1 cellular context compared by ENCODE assay signal in the genomic region with DNA sequence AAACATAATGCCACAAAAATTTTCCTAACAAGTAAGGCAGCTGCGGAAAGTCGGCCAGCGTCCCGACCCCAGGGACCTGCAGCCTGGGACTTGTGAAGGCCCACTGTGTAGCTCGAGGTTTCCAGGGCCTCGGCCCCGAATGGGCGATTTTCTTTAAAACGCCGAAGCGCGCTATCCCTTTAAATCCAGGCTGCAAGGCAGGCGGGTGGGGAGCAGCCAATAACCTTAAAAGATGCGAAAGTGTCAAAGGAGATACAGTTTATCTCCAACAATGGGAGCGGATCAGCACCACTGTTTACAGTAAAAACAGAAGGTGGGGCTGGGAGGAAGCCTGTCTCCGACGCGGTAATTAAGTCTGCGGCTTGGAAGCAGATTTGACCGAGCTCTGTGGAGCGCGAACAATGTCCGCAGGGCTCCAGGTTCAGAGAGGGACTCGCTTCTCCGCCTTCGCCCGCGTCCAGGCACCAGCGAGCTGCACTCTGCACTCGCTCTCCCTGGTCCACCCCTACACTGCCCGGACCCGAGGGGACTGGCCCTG.
TF ChIP-seq lines count a peak whose summit lies in the region.

No MANE protein-coding gene starts in this region.

TF ChIP-seq in K562, 482 proteins besides CTCF, POLR2A, EP300 and RAD21 (continued from another document):
- TF ChIP-seq, protein P1, sequence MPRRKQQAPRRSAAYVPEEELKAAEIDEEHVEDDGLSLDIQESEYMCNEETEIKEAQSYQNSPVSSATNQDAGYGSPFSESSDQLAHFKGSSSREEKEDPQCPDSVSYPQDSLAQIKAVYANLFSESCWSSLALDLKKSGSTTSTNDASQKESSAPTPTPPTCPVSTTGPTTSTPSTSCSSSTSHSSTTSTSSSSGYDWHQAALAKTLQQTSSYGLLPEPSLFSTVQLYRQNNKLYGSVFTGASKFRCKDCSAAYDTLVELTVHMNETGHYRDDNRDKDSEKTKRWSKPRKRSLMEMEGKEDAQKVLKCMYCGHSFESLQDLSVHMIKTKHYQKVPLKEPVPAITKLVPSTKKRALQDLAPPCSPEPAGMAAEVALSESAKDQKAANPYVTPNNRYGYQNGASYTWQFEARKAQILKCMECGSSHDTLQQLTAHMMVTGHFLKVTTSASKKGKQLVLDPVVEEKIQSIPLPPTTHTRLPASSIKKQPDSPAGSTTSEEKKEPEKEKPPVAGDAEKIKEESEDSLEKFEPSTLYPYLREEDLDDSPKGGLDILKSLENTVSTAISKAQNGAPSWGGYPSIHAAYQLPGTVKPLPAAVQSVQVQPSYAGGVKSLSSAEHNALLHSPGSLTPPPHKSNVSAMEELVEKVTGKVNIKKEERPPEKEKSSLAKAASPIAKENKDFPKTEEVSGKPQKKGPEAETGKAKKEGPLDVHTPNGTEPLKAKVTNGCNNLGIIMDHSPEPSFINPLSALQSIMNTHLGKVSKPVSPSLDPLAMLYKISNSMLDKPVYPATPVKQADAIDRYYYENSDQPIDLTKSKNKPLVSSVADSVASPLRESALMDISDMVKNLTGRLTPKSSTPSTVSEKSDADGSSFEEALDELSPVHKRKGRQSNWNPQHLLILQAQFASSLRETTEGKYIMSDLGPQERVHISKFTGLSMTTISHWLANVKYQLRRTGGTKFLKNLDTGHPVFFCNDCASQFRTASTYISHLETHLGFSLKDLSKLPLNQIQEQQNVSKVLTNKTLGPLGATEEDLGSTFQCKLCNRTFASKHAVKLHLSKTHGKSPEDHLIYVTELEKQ (CRISPR knock-in tag; IDR thresholded peaks at IDR 0.05) = no peak
- TF ChIP-seq ZNF239 (CRISPR knock-in tag; IDR thresholded peaks at IDR 0.05) = no peak
- no peak for TF ChIP-seq ZFP30 (CRISPR knock-in tag; IDR thresholded peaks at IDR 0.05; ENCODE audit: borderline replicate concordance)
- TF ChIP-seq, protein P2, sequence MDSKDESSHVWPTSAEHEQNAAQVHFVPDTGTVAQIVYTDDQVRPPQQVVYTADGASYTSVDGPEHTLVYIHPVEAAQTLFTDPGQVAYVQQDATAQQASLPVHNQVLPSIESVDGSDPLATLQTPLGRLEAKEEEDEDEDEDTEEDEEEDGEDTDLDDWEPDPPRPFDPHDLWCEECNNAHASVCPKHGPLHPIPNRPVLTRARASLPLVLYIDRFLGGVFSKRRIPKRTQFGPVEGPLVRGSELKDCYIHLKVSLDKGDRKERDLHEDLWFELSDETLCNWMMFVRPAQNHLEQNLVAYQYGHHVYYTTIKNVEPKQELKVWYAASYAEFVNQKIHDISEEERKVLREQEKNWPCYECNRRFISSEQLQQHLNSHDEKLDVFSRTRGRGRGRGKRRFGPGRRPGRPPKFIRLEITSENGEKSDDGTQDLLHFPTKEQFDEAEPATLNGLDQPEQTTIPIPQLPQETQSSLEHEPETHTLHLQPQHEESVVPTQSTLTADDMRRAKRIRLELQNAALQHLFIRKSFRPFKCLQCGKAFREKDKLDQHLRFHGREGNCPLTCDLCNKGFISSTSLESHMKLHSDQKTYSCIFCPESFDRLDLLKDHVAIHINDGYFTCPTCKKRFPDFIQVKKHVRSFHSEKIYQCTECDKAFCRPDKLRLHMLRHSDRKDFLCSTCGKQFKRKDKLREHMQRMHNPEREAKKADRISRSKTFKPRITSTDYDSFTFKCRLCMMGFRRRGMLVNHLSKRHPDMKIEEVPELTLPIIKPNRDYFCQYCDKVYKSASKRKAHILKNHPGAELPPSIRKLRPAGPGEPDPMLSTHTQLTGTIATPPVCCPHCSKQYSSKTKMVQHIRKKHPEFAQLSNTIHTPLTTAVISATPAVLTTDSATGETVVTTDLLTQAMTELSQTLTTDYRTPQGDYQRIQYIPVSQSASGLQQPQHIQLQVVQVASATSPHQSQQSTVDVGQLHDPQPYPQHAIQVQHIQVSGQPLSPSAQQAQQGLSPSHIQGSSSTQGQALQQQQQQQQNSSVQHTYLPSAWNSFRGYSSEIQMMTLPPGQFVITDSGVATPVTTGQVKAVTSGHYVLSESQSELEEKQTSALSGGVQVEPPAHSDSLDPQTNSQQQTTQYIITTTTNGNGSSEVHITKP (IDR thresholded peaks at IDR 0.05; ENCODE audit: partially characterized antibody) = no peak
- TF ChIP-seq, protein P3, sequence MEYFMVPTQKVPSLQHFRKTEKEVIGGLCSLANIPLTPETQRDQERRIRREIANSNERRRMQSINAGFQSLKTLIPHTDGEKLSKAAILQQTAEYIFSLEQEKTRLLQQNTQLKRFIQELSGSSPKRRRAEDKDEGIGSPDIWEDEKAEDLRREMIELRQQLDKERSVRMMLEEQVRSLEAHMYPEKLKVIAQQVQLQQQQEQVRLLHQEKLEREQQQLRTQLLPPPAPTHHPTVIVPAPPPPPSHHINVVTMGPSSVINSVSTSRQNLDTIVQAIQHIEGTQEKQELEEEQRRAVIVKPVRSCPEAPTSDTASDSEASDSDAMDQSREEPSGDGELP (CRISPR knock-in tag; IDR thresholded peaks at IDR 0.05; ENCODE audit: borderline replicate concordance) = peak; percentile 14; the same call in 1 of the 2 replicates
- no peak for TF ChIP-seq HIVEP1 (CRISPR knock-in tag; IDR thresholded peaks at IDR 0.05)
- TF ChIP-seq EZH2 (IDR thresholded peaks at IDR 0.05; ENCODE audit: borderline replicate concordance, low read depth, low read length) = 0 out of 2 replicates have a peak, but pooled peaks have one; percentile 56
- TF ChIP-seq, protein P4, sequence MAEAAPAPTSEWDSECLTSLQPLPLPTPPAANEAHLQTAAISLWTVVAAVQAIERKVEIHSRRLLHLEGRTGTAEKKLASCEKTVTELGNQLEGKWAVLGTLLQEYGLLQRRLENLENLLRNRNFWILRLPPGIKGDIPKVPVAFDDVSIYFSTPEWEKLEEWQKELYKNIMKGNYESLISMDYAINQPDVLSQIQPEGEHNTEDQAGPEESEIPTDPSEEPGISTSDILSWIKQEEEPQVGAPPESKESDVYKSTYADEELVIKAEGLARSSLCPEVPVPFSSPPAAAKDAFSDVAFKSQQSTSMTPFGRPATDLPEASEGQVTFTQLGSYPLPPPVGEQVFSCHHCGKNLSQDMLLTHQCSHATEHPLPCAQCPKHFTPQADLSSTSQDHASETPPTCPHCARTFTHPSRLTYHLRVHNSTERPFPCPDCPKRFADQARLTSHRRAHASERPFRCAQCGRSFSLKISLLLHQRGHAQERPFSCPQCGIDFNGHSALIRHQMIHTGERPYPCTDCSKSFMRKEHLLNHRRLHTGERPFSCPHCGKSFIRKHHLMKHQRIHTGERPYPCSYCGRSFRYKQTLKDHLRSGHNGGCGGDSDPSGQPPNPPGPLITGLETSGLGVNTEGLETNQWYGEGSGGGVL (CRISPR knock-in tag; IDR thresholded peaks at IDR 0.05) = no peak
